20 cellular contexts compared by ENCODE assay signal in genomic region chr11:112928136-112928535, GRCh38. TPM values are rescaled to one million over a fixed set of nuclear protein-coding genes. Genes with fewer than 3 reads are reported as not detected.
"Had no signal": no experiment of that assay in that cellular context is flagged by ENCODE, and none has a peak within 500 bp of the region (broad histone marks: within the 10 kb centered on the region; RNA-seq: fewer than 3 reads in every experiment).

No MANE protein-coding gene starts in this region.

- H3K27ac ChIP-seq: adrenal gland, ascending aorta, breast epithelium, gastroesophageal sphincter, heart left ventricle, left lung, neural progenitor cell, spleen, testis, upper lobe of left lung had no signal

- H3K9ac ChIP-seq: neural progenitor cell had no signal

- H3K4me1 ChIP-seq: adrenal gland, ascending aorta, breast epithelium, gastroesophageal sphincter, left lung, spleen, upper lobe of left lung had no signal

- H3K9me3 ChIP-seq: adrenal gland, ascending aorta, breast epithelium, gastroesophageal sphincter, heart left ventricle, left lung, spleen, testis, upper lobe of left lung had no signal

- H3K36me3 ChIP-seq: adrenal gland, ascending aorta, breast epithelium, gastroesophageal sphincter, heart left ventricle, left lung, neural progenitor cell, spleen, upper lobe of left lung had no signal

- H3K4me3 ChIP-seq: adrenal gland, ascending aorta, breast epithelium, gastroesophageal sphincter, heart left ventricle, left lung, lung, neural progenitor cell, spleen, testis, upper lobe of left lung had no signal

- H3K27me3 ChIP-seq: adrenal gland, ascending aorta, breast epithelium, gastroesophageal sphincter, heart left ventricle, left lung, testis, upper lobe of left lung had no signal

- H2AFZ ChIP-seq: neural progenitor cell had no signal

- DNase-seq: activated T-cell treated with anti-CD3 and anti-CD28 coated beads, Interleukin-2, amount 50 U/mL, for 1 hour; adrenal gland; cortex of kidney; endodermal cell; heart left ventricle; islet precursor cell; left lung; naive thymus-derived CD4-positive, alpha-beta T cell; spleen; stimulated activated CD4-positive, alpha-beta T cell treated with anti-CD3 and anti-CD28 coated beads, Interleukin-4, amount 100 ng/mL, for 1 hour; stimulated activated naive CD4-positive, alpha-beta T cell; T-helper 9 cell; testis; upper lobe of left lung had no signal

RNA-seq across cellular contexts. Expression of gene NCAM1, which starts 33.1 kb away (rescaled TPM):
- total RNA-seq: activated T-helper 17 cell treated with anti-CD3 and anti-CD28 coated beads, Interleukin-2, amount 50 U/mL, for 72 hours had no signal
